ENCODE assay signal across 30 cellular contexts in the genomic region with DNA sequence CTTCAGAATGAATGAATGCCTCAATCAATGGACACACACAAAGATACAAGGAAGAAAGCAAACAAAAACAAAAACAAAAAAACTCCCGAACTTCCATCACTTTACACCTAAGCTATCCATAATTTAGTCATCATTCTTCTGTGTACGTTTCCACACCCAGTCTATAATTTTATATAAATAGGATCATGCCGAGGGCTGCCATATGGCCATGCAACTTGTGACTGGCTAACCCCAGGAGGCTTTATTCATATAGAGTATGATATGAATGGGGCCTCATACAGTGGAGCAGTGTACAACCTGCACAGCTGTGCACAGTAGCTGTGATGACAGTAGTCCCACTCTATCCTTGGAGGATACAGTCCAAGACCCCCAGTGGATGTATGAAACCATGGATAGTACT.
DNase-seq lines count a peak whose midpoint lies in the region; ATAC-seq and TF ChIP-seq lines count a peak whose summit lies in the region.
"Had no signal": no experiment of that assay in that cellular context is flagged by ENCODE, and none has a peak within 500 bp of the region (broad histone marks: within the 10 kb centered on the region; RNA-seq: fewer than 3 reads in every experiment).

No MANE protein-coding gene starts in this region.

- H3K27ac ChIP-seq in suprapubic skin: no peak overlapping the region
- H3K27ac ChIP-seq: 22Rv1; A549; BLaER1; BLaER1 treated with 17β-estradiol and CSF1 and Interleukin-3, amounts not matched to agents 10 nM and 100 nM; C4-2B had no signal

- ATAC-seq in left colon: peak; percentile 64
- ATAC-seq in mucosa of descending colon: peak; percentile 59
- ATAC-seq in GM19035 (IDR thresholded peaks at IDR 0.05; ENCODE audit: unreplicated experiment): no peak
- ATAC-seq: CD8-positive, alpha-beta T cell had no signal

- H3K4me1 ChIP-seq in mucosa of descending colon (ENCODE audit: low read depth) (peaks cover 3% of the 10 kb centered on the region), suprapubic skin (no peaks in the 10 kb centered on the region)
- H3K4me1 ChIP-seq: A549, BE2C, BLaER1, Caco-2 had no signal

- no peak for TF ChIP-seq CTCF in mucosa of descending colon (IDR thresholded peaks at IDR 0.05)
- TF ChIP-seq CTCF in suprapubic skin (IDR thresholded peaks at IDR 0.05): no peak

- TF ChIP-seq EP300 in suprapubic skin (IDR thresholded peaks at IDR 0.05): no peak

- no peaks in the 10 kb centered on the region for H3K9me3 ChIP-seq in mucosa of descending colon
- peaks cover 4% of the 10 kb centered on the region for H3K9me3 ChIP-seq in suprapubic skin
- H3K9me3 ChIP-seq: BE2C, BLaER1, Caco-2 had no signal

- no peaks in the 10 kb centered on the region for H3K27me3 ChIP-seq in suprapubic skin
- H3K27me3 ChIP-seq: BE2C; BLaER1; BLaER1 treated with 17β-estradiol and CSF1 and Interleukin-3, amounts not matched to agents 10 nM and 100 nM had no signal

- TF ChIP-seq POLR2A in suprapubic skin (IDR thresholded peaks at IDR 0.05): no peak

- intact Hi-C loops in left colon (cut with DNase I, micrococcal nuclease) (no loop called here), mucosa of descending colon (cut with DNase I, micrococcal nuclease) (no loop called here)

- H3K36me3 ChIP-seq in mucosa of descending colon (ENCODE audit: low read depth) (no peaks in the 10 kb centered on the region), suprapubic skin (no peaks in the 10 kb centered on the region)
- H3K36me3 ChIP-seq: BE2C; BLaER1; BLaER1 treated with 17β-estradiol and CSF1 and Interleukin-3, amounts not matched to agents 10 nM and 100 nM had no signal

- H3K4me3 ChIP-seq in mucosa of descending colon (no peak overlapping the region), suprapubic skin (no peak overlapping the region)
- H3K4me3 ChIP-seq: A549; BLaER1; BLaER1 treated with 17β-estradiol and CSF1 and Interleukin-3, amounts not matched to agents 10 nM and 100 nM had no signal

- DNase-seq in NCI-H69 (lab: John Stamatoyannopoulos, UW): peak; percentile 89
- no peak for DNase-seq in left colon
- no peak for DNase-seq in mucosa of descending colon
- DNase-seq in NCI-H2107 (lab: John Stamatoyannopoulos, UW): no peak
- DNase-seq in suprapubic skin (ENCODE audit: low spot score in 2 of 2): no peak
- DNase-seq: 8988T; ACHN; AML-193; BE2C; C1 segment of cervical spinal cord; Caco-2; Calu3; CD4-positive, alpha-beta memory T cell; CD4-positive, alpha-beta T cell; CD4-positive, CD25-positive, alpha-beta regulatory T cell; CD8-positive, alpha-beta memory T cell; CD8-positive, alpha-beta T cell; COR-L47; DMS 273 treated with DMSO at 0.1 percent for 48 hours; DMS153; DMS79; DMS79 treated with DMSO at 0.1 percent for 48 hours; DND-41; EL had no signal

- 50% methylated on average over 3 of the region's 3 CpGs for WGBS in suprapubic skin
